In genomic region chr22:37401861-37402506, GRCh38 we compare ENCODE assay signal across 14 cellular contexts.
"Had no signal": no experiment of that assay in that cellular context is flagged by ENCODE, and none has a peak within 500 bp of the region (broad histone marks: within the 10 kb centered on the region; RNA-seq: fewer than 3 reads in every experiment).

No MANE protein-coding gene starts in this region.

- DNase-seq: activated CD8-positive, alpha-beta memory T cell treated with anti-CD3 and anti-CD28 coated beads, Interleukin-2, amount 10 ng/mL, durations not matched to agents 7 days and 5 days; activated gamma-delta T cell; activated T-cell treated with anti-CD3 and anti-CD28 coated beads, Interleukin-2, amount 50 U/mL, for 4 hours; effector CD4-positive, alpha-beta T cell; nephron progenitor cell; ovary; stimulated activated CD4-positive, alpha-beta T cell treated with anti-CD3 and anti-CD28 coated beads, Interleukin-15, amount 100 ng/mL, for 24 hours; stimulated activated CD4-positive, alpha-beta T cell treated with anti-CD3 and anti-CD28 coated beads, Interleukin-4, amount 100 ng/mL, for 24 hours; T-helper 17 cell had no signal

- ATAC-seq: activated CD4-positive, CD25-positive, alpha-beta regulatory T cell treated with anti-CD3 and anti-CD28 coated beads, Interleukin-2, amount 50 U/mL, for 24 hours; activated CD8-positive, alpha-beta memory T cell treated with anti-CD3 and anti-CD28 coated beads, Interleukin-2, amount 10 ng/mL, durations not matched to agents 7 days and 5 days; activated T-cell treated with anti-CD3 and anti-CD28 coated beads, Interleukin-2, amount 50 U/mL, for 4 hours; T-helper 17 cell had no signal

- H3K4me1 ChIP-seq: colonic mucosa had no signal

- H3K27me3 Mint-ChIP-seq: activated naive CD8-positive, alpha-beta T cell; stimulated activated naive CD8-positive, alpha-beta T cell treated with anti-CD3 and anti-CD28 coated beads, Interleukin-15, Interleukin-2, amounts not matched to agents 100 ng/mL and 50 ng/mL, for 24 hours had no signal

- H3K4me3 ChIP-seq: colonic mucosa, ovary had no signal

- H3K9me3 Mint-ChIP-seq: activated T-cell treated with anti-CD3 and anti-CD28 coated beads, Interleukin-2, amount 50 U/mL, for 4 hours; nephron progenitor cell; stimulated activated naive CD8-positive, alpha-beta T cell treated with anti-CD3 and anti-CD28 coated beads, Interleukin-15, Interleukin-2, amounts not matched to agents 100 ng/mL and 50 ng/mL, for 24 hours had no signal

- H3K27ac ChIP-seq: colonic mucosa, ovary had no signal

- H3K9me3 ChIP-seq: colonic mucosa, ovary had no signal

- H3K4me3 Mint-ChIP-seq: activated CD8-positive, alpha-beta memory T cell treated with anti-CD3 and anti-CD28 coated beads, Interleukin-2, amount 10 ng/mL, durations not matched to agents 7 days and 5 days; activated naive CD8-positive, alpha-beta T cell; activated T-cell treated with anti-CD3 and anti-CD28 coated beads, Interleukin-2, amount 50 U/mL, for 4 hours; nephron progenitor cell; stimulated activated naive CD8-positive, alpha-beta T cell treated with anti-CD3 and anti-CD28 coated beads, Interleukin-15, Interleukin-2, amounts not matched to agents 100 ng/mL and 50 ng/mL, for 24 hours; T-helper 17 cell had no signal

- H3K27me3 ChIP-seq: colonic mucosa, ovary had no signal

- H3K27ac Mint-ChIP-seq: activated CD8-positive, alpha-beta memory T cell treated with anti-CD3 and anti-CD28 coated beads, Interleukin-2, amount 10 ng/mL, durations not matched to agents 7 days and 5 days; activated naive CD8-positive, alpha-beta T cell; nephron progenitor cell; stimulated activated naive CD8-positive, alpha-beta T cell treated with anti-CD3 and anti-CD28 coated beads, Interleukin-15, Interleukin-2, amounts not matched to agents 100 ng/mL and 50 ng/mL, for 24 hours; T-helper 17 cell had no signal

- H3K36me3 ChIP-seq: colonic mucosa, ovary had no signal

- H3K36me3 Mint-ChIP-seq: activated CD8-positive, alpha-beta memory T cell treated with anti-CD3 and anti-CD28 coated beads, Interleukin-2, amount 10 ng/mL, durations not matched to agents 7 days and 5 days; activated naive CD8-positive, alpha-beta T cell had no signal

- FAIRE-seq: TTC549 had no signal

- H3K4me1 Mint-ChIP-seq: activated CD8-positive, alpha-beta memory T cell treated with anti-CD3 and anti-CD28 coated beads, Interleukin-2, amount 10 ng/mL, durations not matched to agents 7 days and 5 days had no signal
